ENCODE assay signal across 22 cellular contexts in genomic region chr2:233546774-233547173, GRCh38. TPM values are rescaled to one million over a fixed set of nuclear protein-coding genes. Genes with fewer than 3 reads are reported as not detected.
DNase-seq lines count a peak whose midpoint lies in the region; ATAC-seq, FAIRE-seq and TF ChIP-seq lines count a peak whose summit lies in the region.
"Had no signal": no experiment of that assay in that cellular context is flagged by ENCODE, and none has a peak within 500 bp of the region (broad histone marks: within the 10 kb centered on the region; RNA-seq: fewer than 3 reads in every experiment).

No MANE protein-coding gene starts in this region.

- H3K4me1 ChIP-seq in heart right ventricle (no peaks in the 10 kb centered on the region), PC-3 (ENCODE audit: insufficient read depth, low read length) (0 out of 2 replicates have a peak, but pooled peaks cover 9% of the 10 kb centered on the region)
- H3K4me1 ChIP-seq: HAP-1 had no signal

- H3K36me3 ChIP-seq in heart right ventricle = peaks cover 0 to 90% (median 24%) of the 10 kb centered on the region in 9 donors
- peaks cover 26% of the 10 kb centered on the region for H3K36me3 ChIP-seq in PC-3 (ENCODE audit: low read depth, low read length)

- H3K4me3 ChIP-seq in heart right ventricle (no peak overlapping the region), PC-3 (ENCODE audit: low read length) (no peak overlapping the region)
- H3K4me3 ChIP-seq: GM23338, HAP-1 had no signal

- no peak overlapping the region for H3K9ac ChIP-seq in PC-3 (ENCODE audit: low read length)

- WGBS in heart right ventricle, 2 donors = 61 to 71% methylated on average over 4 of the region's 4 CpGs

- CTCF ChIA-PET in PC-3 (lab: Charles Lee) = no interaction called here

- peak; percentile 52 for DNase-seq in Ammon's horn (ENCODE audit: low spot score)
- DNase-seq in GM12891 (ENCODE audit: insufficient read length, low spot score) = no peak
- peak in 1 of 2 donors; percentile 41 for DNase-seq in heart right ventricle
- DNase-seq in midbrain (lab: John Stamatoyannopoulos, UW) = peak; percentile 12
- DNase-seq in NCI-H1048 (lab: John Stamatoyannopoulos, UW) = no peak
- DNase-seq in NCI-H1436 treated with DMSO at 0.1 percent for 48 hours (lab: John Stamatoyannopoulos, UW) = no peak
- no peak for DNase-seq in PC-3
- DNase-seq: CD4-positive, CD25-positive, alpha-beta regulatory T cell; COR-L47; DMS153; GDM1; KG1; NCI-H1105; NCI-H2081 treated with DMSO at 0.1 percent for 48 hours; NCI-H2171 treated with DMSO at 0.1 percent for 48 hours; NCI-H69 had no signal

- no peaks in the 10 kb centered on the region for H3K9me2 ChIP-seq in PC-3 (replicated peaks; ENCODE audit: low read length)

- POLR2A ChIA-PET in PC-3 (lab: Charles Lee; ENCODE audit: unreplicated experiment) = no interaction called here

- H3F3A ChIP-seq in PC-3 (ENCODE audit: low read length, unreplicated experiment) = no peaks in the 10 kb centered on the region

- no TSS peak for BruUV-seq in PC-3 (replicated peaks; lab: Mats Ljungman, UMichigan)

- no peaks in the 10 kb centered on the region for H3K9me3 ChIP-seq in heart right ventricle
- H3K9me3 ChIP-seq in PC-3 (ENCODE audit: low read length) = no peaks in the 10 kb centered on the region
- H3K9me3 ChIP-seq: HAP-1 had no signal

- H3K79me2 ChIP-seq in PC-3 (ENCODE audit: low read length) = no peaks in the 10 kb centered on the region

- H2AFZ ChIP-seq in PC-3 (ENCODE audit: low read length) = no peak overlapping the region
- H2AFZ ChIP-seq: GM23338 had no signal

- no peak overlapping the region for H3K4me2 ChIP-seq in PC-3 (ENCODE audit: low read length)
- H3K4me2 ChIP-seq: GM23338 had no signal

- intact Hi-C loops in heart right ventricle (cut with DNase I) = no loop called here
- intact Hi-C loops in PC-3 (cut with micrococcal nuclease) = no loop called here

- H3K27me3 ChIP-seq in heart right ventricle (no peaks in the 10 kb centered on the region), PC-3 (ENCODE audit: low read length) (no peaks in the 10 kb centered on the region)

- TF ChIP-seq POLR2A in GM12891 (IDR thresholded peaks at IDR 0.05; ENCODE audit: low read depth, low read length) = no peak

- FAIRE-seq in GM12891 (lab: Jason Lieb, UNC) = peak; percentile 20

- H4K20me1 ChIP-seq in PC-3 (ENCODE audit: low read length) = no peaks in the 10 kb centered on the region

- no peak overlapping the region for H3K27ac ChIP-seq in heart right ventricle
- H3K27ac ChIP-seq in PC-3 (ENCODE audit: low read length) = no peak overlapping the region
- H3K27ac ChIP-seq: HL-60, RWPE1 had no signal

- ATAC-seq in heart right ventricle = peak in 6 of 8 donors; percentile 50 to 89 (median 72)
- no peak for ATAC-seq in HG03432 (IDR thresholded peaks at IDR 0.05; ENCODE audit: unreplicated experiment)
- ATAC-seq in PC-3 = no peak
- ATAC-seq: GM23338, SK-N-SH treated with all-trans-retinoic acid at 6 μM for 48 hours had no signal

- TF ChIP-seq CTCF in heart right ventricle (IDR thresholded peaks at IDR 0.05) (no peak), PC-3 (conservative IDR thresholded peaks at IDR 0.05; ENCODE audit: low read depth, low read length) (no peak)

TF ChIP-seq in GM12891, 5 proteins besides CTCF, POLR2A, EP300 and RAD21:
- TF ChIP-seq POU2F2 (IDR thresholded peaks at IDR 0.05; ENCODE audit: low read depth, low read length) (no peak), POLR2AphosphoS5 (IDR thresholded peaks at IDR 0.05; ENCODE audit: low read depth, low read length) (no peak), PAX5 (IDR thresholded peaks at IDR 0.05; ENCODE audit: insufficient read depth, low read length, severe bottlenecking) (no peak), TAF1 (IDR thresholded peaks at IDR 0.05; ENCODE audit: low read depth, low read length) (no peak), SPI1 (IDR thresholded peaks at IDR 0.05; ENCODE audit: low read depth, low read length) (no peak)

RNA-seq across cellular contexts. Expression of gene USP40, which starts 19.8 kb away (rescaled TPM):
- 7.0 TPM for polyA plus RNA-seq in GM12891 (2012; ENCODE audit: low read depth, missing spikeins)
- 10 to 100 TPM; 12.0 to 19.8 (median 16.1) TPM for total RNA-seq in heart right ventricle
- 10 to 100 TPM in 1 of 2 donors, 1 to 10 TPM in 1; 9.1 to 32.8 TPM for polyA plus RNA-seq in heart right ventricle
- 32.1 and 32.3 TPM in 2 replicates for total RNA-seq in PC-3 (2014; rRNA removed)

Comparison
In these comparisons a context has a peak if more than half of its experiments do, and no peak if none do; other contexts are left out.
1. DNase-seq: peak in Ammon's horn (single experiment) and midbrain (single experiment); none in GM12891 (single experiment), NCI-H1048 (single experiment), NCI-H1436 treated with DMSO at 0.1 percent for 48 hours (single experiment) and PC-3 (single experiment).
2. ATAC-seq: peak in heart right ventricle (6 of 8); none in HG03432 (single experiment) and PC-3 (single experiment).